ENCODE assay signal across 10 cellular contexts in genomic region chr5:38929838-38930237, GRCh38.
"Had no signal": no experiment of that assay in that cellular context is flagged by ENCODE, and none has a peak within 500 bp of the region (broad histone marks: within the 10 kb centered on the region; RNA-seq: fewer than 3 reads in every experiment).

No MANE protein-coding gene starts in this region.

- H3K4me1 ChIP-seq: HAP-1 had no signal

- H3K4me3 ChIP-seq: GM23248, HAP-1 had no signal

- H3K27ac ChIP-seq: GM23248, HL-60, KMS-11 had no signal

- H3K36me3 ChIP-seq: HAP-1 had no signal

- H3K4me3 Mint-ChIP-seq: IgD-negative memory B cell had no signal

- ATAC-seq: HCT116, HepG2 had no signal

- H3K27ac Mint-ChIP-seq: IgD-negative memory B cell had no signal

- H3K4me1 Mint-ChIP-seq: IgD-negative memory B cell had no signal

- H3K9me3 ChIP-seq: HAP-1 had no signal

- DNase-seq: GM23248, GOT3, H7, KBM-7 had no signal
